9 cellular contexts compared by ENCODE assay signal in the genomic region with DNA sequence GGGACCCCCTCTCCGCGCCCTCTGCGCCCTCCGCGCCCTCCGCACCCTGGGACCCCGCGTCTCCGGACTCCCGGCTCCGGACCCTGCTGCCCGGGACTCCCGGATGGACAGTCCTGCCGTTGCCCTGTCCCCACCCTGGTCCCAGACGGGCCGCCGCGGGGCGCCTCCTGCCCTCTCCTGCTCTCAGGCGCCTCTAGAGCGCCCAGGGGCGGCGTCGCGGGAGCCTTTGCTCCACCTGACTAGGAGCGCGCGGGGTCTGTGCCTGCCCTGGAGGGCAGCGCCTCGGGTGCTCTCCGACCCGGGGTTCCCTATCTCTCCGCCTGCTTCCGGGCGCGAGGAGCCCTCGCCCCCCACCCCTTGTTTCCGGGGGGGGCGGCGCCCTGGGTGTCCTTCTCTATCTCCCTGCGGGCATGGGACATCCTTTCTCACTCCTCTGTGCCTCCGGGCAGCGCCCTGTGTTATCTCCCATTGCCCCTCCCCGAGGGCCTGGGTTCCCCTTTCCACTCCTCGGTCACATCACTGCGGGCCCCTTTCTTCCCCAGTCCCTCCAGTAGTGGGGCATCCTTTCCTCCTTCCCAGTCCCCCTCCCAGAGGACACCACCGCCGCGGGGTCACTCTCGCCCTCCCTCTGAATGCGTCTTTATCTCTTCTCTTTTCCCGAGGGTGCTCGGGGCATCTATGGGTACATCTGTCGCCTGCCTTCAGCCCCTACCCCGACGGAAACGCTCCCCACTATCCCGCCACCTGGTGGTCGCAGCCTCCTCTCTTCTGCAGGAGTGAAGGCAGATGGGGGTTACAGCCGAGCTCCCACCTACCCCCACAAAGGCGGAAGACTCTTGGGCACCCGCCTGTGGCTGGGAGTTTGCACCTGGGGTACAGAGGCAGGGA. TPM values are rescaled to one million over a fixed set of nuclear protein-coding genes. Genes with fewer than 3 reads are reported as not detected.
DNase-seq lines count a peak whose midpoint lies in the region; ATAC-seq, FAIRE-seq and TF ChIP-seq lines count a peak whose summit lies in the region.
"Had no signal": no experiment of that assay in that cellular context is flagged by ENCODE, and none has a peak within 500 bp of the region (broad histone marks: within the 10 kb centered on the region; RNA-seq: fewer than 3 reads in every experiment).

No MANE protein-coding gene starts in this region.

- H3F3A ChIP-seq in OCI-LY1 (ENCODE audit: insufficient read depth, low read length): no peaks in the 10 kb centered on the region

- peak; percentile 15 for ATAC-seq in GM21423 (IDR thresholded peaks at IDR 0.05; ENCODE audit: unreplicated experiment)

- peaks cover 0 to 31% (median 16%) of the 10 kb centered on the region in 11 experiments; a peak in 13 of 22 replicates for H3K36me3 ChIP-seq in BLaER1 treated with 17β-estradiol and CSF1 and Interleukin-3, amounts not matched to agents 10 nM and 100 nM
- H3K36me3 ChIP-seq in OCI-LY1 (ENCODE audit: insufficient read depth, low read length) (no peaks in the 10 kb centered on the region), kidney (ENCODE audit: control insufficient read depth in 1 of 2, insufficient read depth in 2 of 2, low read length in 2 of 2) (no peaks in the 10 kb centered on the region)

- H4K20me1 ChIP-seq in BLaER1 treated with 17β-estradiol and CSF1 and Interleukin-3, amounts not matched to agents 10 nM and 100 nM: peaks cover 8 to 48% (median 30%) of the 10 kb centered on the region in 11 experiments; a peak in 17 of 22 replicates
- H4K20me1 ChIP-seq in OCI-LY1 (ENCODE audit: insufficient read depth, low read length): no peaks in the 10 kb centered on the region

- DNase-seq in activated naive CD4-positive, alpha-beta T cell (lab: John Stamatoyannopoulos, UW): peak in 3 of 4 experiments; percentile 8 to 57 (median 17)
- DNase-seq in kidney (peak; percentile 82), GM03348 (ENCODE audit: low spot score) (no peak), DMS153 (lab: John Stamatoyannopoulos, UW) (no peak)
- DNase-seq in stimulated activated CD8-positive, alpha-beta memory T cell treated with anti-CD3 and anti-CD28 coated beads, Interleukin-7, amount 100 ng/mL, for 1 hour (ENCODE audit: low read depth in 2 of 2): peak; percentile 33 to 39

- H3K4me2 ChIP-seq in BLaER1 treated with 17β-estradiol and CSF1 and Interleukin-3, amounts not matched to agents 10 nM and 100 nM: peak overlapping the region; percentile 92 to 99 (median 95)
- H3K4me2 ChIP-seq in OCI-LY1 (ENCODE audit: low read length): peak overlapping the region; percentile 68

- H3K9ac ChIP-seq in BLaER1 treated with 17β-estradiol and CSF1 and Interleukin-3, amounts not matched to agents 10 nM and 100 nM: peak overlapping the region; percentile 74 to 89 (median 83)
- H3K9ac ChIP-seq in OCI-LY1 (ENCODE audit: low read length): peak overlapping the region; percentile 24
- no peak overlapping the region for H3K9ac ChIP-seq in kidney (ENCODE audit: low read length in 2 of 2)

- peaks cover 39 to 56% (median 48%) of the 10 kb centered on the region in 10 experiments for H3K4me1 ChIP-seq in BLaER1 treated with 17β-estradiol and CSF1 and Interleukin-3, amounts not matched to agents 10 nM and 100 nM
- H3K4me1 ChIP-seq in OCI-LY1 (ENCODE audit: insufficient read depth, low read length, severe bottlenecking): peaks cover 24% of the 10 kb centered on the region
- H3K4me1 ChIP-seq in kidney (ENCODE audit: control insufficient read depth in 1 of 2, insufficient read depth in 1 of 2, low read depth in 1 of 2, low read length in 2 of 2): no peaks in the 10 kb centered on the region

- peaks cover 0 to 44% (median 37%) of the 10 kb centered on the region in 11 experiments; a peak in 19 of 22 replicates for H3K27me3 ChIP-seq in BLaER1 treated with 17β-estradiol and CSF1 and Interleukin-3, amounts not matched to agents 10 nM and 100 nM
- H3K27me3 ChIP-seq in OCI-LY1 (ENCODE audit: insufficient read depth, low read length): no peaks in the 10 kb centered on the region

- H3K79me2 ChIP-seq in OCI-LY1 (ENCODE audit: insufficient read depth, low read length): no peaks in the 10 kb centered on the region

- H2AFZ ChIP-seq in OCI-LY1 (ENCODE audit: low read length): no peak overlapping the region

- peak overlapping the region; percentile 54 to 85 (median 73); a peak in 21 of 22 replicates for H3K27ac ChIP-seq in BLaER1 treated with 17β-estradiol and CSF1 and Interleukin-3, amounts not matched to agents 10 nM and 100 nM
- H3K27ac ChIP-seq in OCI-LY1 (ENCODE audit: low read depth, low read length, poor library complexity, severe bottlenecking) (no peak overlapping the region), kidney (ENCODE audit: low read depth in 2 of 2, low read length in 2 of 2) (no peak overlapping the region)

- peak overlapping the region; percentile 66 to 98 (median 88) for H3K4me3 ChIP-seq in BLaER1 treated with 17β-estradiol and CSF1 and Interleukin-3, amounts not matched to agents 10 nM and 100 nM
- H3K4me3 ChIP-seq in OCI-LY1 (ENCODE audit: low read depth, low read length, poor library complexity, severe bottlenecking) (peak overlapping the region; percentile 64), kidney (ENCODE audit: low read length in 2 of 2) (no peak overlapping the region)

- no peaks in the 10 kb centered on the region for H3K9me2 ChIP-seq in OCI-LY1 (ENCODE audit: low read depth, low read length)

- peaks cover 0 to 4% (median under 1%) of the 10 kb centered on the region in 11 experiments; a peak in 8 of 22 replicates for H3K9me3 ChIP-seq in BLaER1 treated with 17β-estradiol and CSF1 and Interleukin-3, amounts not matched to agents 10 nM and 100 nM (replicated peaks in 1 of 11)
- H3K9me3 ChIP-seq in OCI-LY1 (ENCODE audit: low read length): no peaks in the 10 kb centered on the region
- H3K9me3 ChIP-seq in kidney (ENCODE audit: control insufficient read depth in 1 of 2, low read length in 2 of 2): no peaks in the 10 kb centered on the region

- FAIRE-seq in kidney (lab: Jason Lieb, UNC): no peak
- FAIRE-seq: colon had no signal

- intact Hi-C loops in kidney (cut with DNase I): no loop called here

- TF ChIP-seq CTCF in OCI-LY1 (IDR thresholded peaks at IDR 0.05; ENCODE audit: low read length) (peak; percentile 38; the same call in 1 of the 2 replicates), kidney (IDR thresholded peaks at IDR 0.05; ENCODE audit: borderline replicate concordance, extremely low read depth, insufficient read depth) (no peak)

RNA-seq across cellular contexts. Expression of a gene that starts 0.9 kb away (rescaled TPM):
- 17.8 TPM for total RNA-seq in kidney
- polyA plus RNA-seq in kidney (ENCODE audit: insufficient read depth, low read depth, low replicate concordance): 0.62 TPM

Comparison
In these comparisons a context has a peak if more than half of its experiments do, and no peak if none do; other contexts are left out.
1. H3K27ac ChIP-seq: peak in BLaER1 treated with 17β-estradiol and CSF1 and Interleukin-3, amounts not matched to agents 10 nM and 100 nM (11 of 11); none in OCI-LY1 (single experiment) and kidney (0 of 2).
2. H3K4me3 ChIP-seq: peak in BLaER1 treated with 17β-estradiol and CSF1 and Interleukin-3, amounts not matched to agents 10 nM and 100 nM (10 of 10) and OCI-LY1 (single experiment); none in kidney (0 of 2).
3. H3K9ac ChIP-seq: peak in BLaER1 treated with 17β-estradiol and CSF1 and Interleukin-3, amounts not matched to agents 10 nM and 100 nM (11 of 11) and OCI-LY1 (single experiment); none in kidney (0 of 2).
4. DNase-seq: peak in activated naive CD4-positive, alpha-beta T cell (3 of 4), kidney (single experiment) and stimulated activated CD8-positive, alpha-beta memory T cell treated with anti-CD3 and anti-CD28 coated beads, Interleukin-7, amount 100 ng/mL, for 1 hour (2 of 2); none in GM03348 (single experiment) and DMS153 (single experiment).